9 cellular contexts compared by ENCODE assay signal in genomic region chr16:66357523-66357928, GRCh38. TPM values are rescaled to one million over a fixed set of nuclear protein-coding genes. Genes with fewer than 3 reads are reported as not detected.
DNase-seq lines count a peak whose midpoint lies in the region; ATAC-seq, FAIRE-seq and TF ChIP-seq lines count a peak whose summit lies in the region.
"Had no signal": no experiment of that assay in that cellular context is flagged by ENCODE, and none has a peak within 500 bp of the region (broad histone marks: within the 10 kb centered on the region; RNA-seq: fewer than 3 reads in every experiment).

No MANE protein-coding gene starts in this region.

- intact Hi-C loops in Panc1 (cut with micrococcal nuclease; ENCODE audit: unreplicated experiment): no loop called here
- intact Hi-C loops in HepG2 (cut with micrococcal nuclease; ENCODE audit: unreplicated experiment): loop anchor here (1.0 kb wide), 1 partner anchor 126 kb away; no protein-coding TSS in a partner anchor
- intact Hi-C loops in uterus (cut with DNase I; ENCODE audit: low total_unique reads): no loop called here

- CTCF ChIA-PET in Panc1 (lab: Charles Lee) (interaction anchor here (0.5 kb wide), 1 partner anchor 16 kb away, joined by 6 read pairs; no protein-coding TSS in a partner anchor), HepG2 (lab: Yijun Ruan, JAX; ENCODE audit: low intra/inter-chr PET ratio, low total read pairs) (interaction anchor here (1.1 to 1.4 kb wide), 2 partner anchors 14 to 126 kb away, joined by 3 to 12 read pairs; no protein-coding TSS in a partner anchor)

- POLR2A ChIA-PET in Panc1 (lab: Charles Lee): no interaction called here
- POLR2A ChIA-PET in HepG2 (lab: Yijun Ruan, JAX): no interaction called here

- no peaks in the 10 kb centered on the region for H3K27me3 ChIP-seq in Panc1 (ENCODE audit: control insufficient read depth, insufficient read depth, low read length)
- peaks cover 5 to 52% of the 10 kb centered on the region in 2 experiments; a peak in 4 of 5 replicates for H3K27me3 ChIP-seq in HepG2 (ENCODE audit: control insufficient read depth in 1 of 2, insufficient read depth in 2 of 2, low read length in 2 of 2)
- no peaks in the 10 kb centered on the region for H3K27me3 ChIP-seq in uterus

- no peak overlapping the region for H3K4me2 ChIP-seq in HepG2 (ENCODE audit: low read depth, low read length)

- in situ Hi-C loops in Panc1 (cut with HindIII; ENCODE audit: low pct_unique_long_range_greater_than_20kb, low sequenced_read_pairs) (no loop called here), HepG2 (cut with HindIII; ENCODE audit: extremely low pct_ligation_motif_present, low pct_unique_long_range_greater_than_20kb) (no loop called here)

- BruUV-seq in Panc1 (replicated peaks; lab: Mats Ljungman, UMichigan) (no TSS peak), HepG2 (replicated peaks; lab: Mats Ljungman, UMichigan) (no TSS peak)

- no peaks in the 10 kb centered on the region for H4K20me1 ChIP-seq in HepG2 (ENCODE audit: insufficient read depth, low read length)

- no peaks in the 10 kb centered on the region for H3K36me3 ChIP-seq in Panc1 (ENCODE audit: control insufficient read depth, insufficient read depth, low read length)
- H3K36me3 ChIP-seq in HepG2 (replicated peaks in 1 of 2; ENCODE audit: control insufficient read depth in 1 of 2, insufficient read depth in 2 of 2, low read length in 2 of 2): no peaks in the 10 kb centered on the region
- H3K36me3 ChIP-seq in uterus: no peaks in the 10 kb centered on the region

- no peaks in the 10 kb centered on the region for H3K79me2 ChIP-seq in HepG2 (ENCODE audit: insufficient read depth, low read length)

- TF ChIP-seq CTCF in Panc1 (IDR thresholded peaks at IDR 0.05) (peak; percentile 82), choroid plexus epithelial cell (conservative IDR thresholded peaks at IDR 0.05; ENCODE audit: low read depth, low read length) (peak; percentile 82), HepG2 (CRISPR knock-in tag; IDR thresholded peaks at IDR 0.05) (peak; percentile 79), uterus (IDR thresholded peaks at IDR 0.05) (peak; percentile 43 to 66 (median 56))

- H3K9me3 ChIP-seq in Panc1 (ENCODE audit: control insufficient read depth, insufficient read depth, low read depth, low read length): no peaks in the 10 kb centered on the region
- H3K9me3 ChIP-seq in HepG2 (ENCODE audit: low read length): no peaks in the 10 kb centered on the region
- H3K9me3 ChIP-seq in uterus: no peaks in the 10 kb centered on the region

- H3K4me3 ChIP-seq in Panc1 (ENCODE audit: low read depth in 2 of 2, low read length in 2 of 2) (no peak overlapping the region), choroid plexus epithelial cell (ENCODE audit: low read depth, low read length) (no peak overlapping the region), HepG2 (replicated peaks in 1 of 3; ENCODE audit: insufficient read depth in 1 of 3, low read depth in 2 of 3, low read length in 3 of 3) (no peak overlapping the region), uterus (no peak overlapping the region)

- WGBS in HepG2 (ENCODE audit: low lambda C conversion rate): 2% methylated on average over 5 of the region's 5 CpGs

- DNase-seq in NCI-H1436 (lab: John Stamatoyannopoulos, UW): peak; percentile 44
- DNase-seq in NCI-H1436 treated with DMSO at 0.1 percent for 48 hours (lab: John Stamatoyannopoulos, UW): no peak
- DNase-seq in HS-27A (ENCODE audit: low read depth): peak; percentile 57
- DNase-seq in Panc1 (ENCODE audit: low read depth, low spot score): no peak
- peak; percentile 91 for DNase-seq in choroid plexus epithelial cell (ENCODE audit: low read depth)
- peak; percentile 61 for DNase-seq in HepG2 (ENCODE audit: low spot score)
- peak; percentile 31 to 38 for DNase-seq in uterus
- no peak for DNase-seq in activated CD8-positive, alpha-beta memory T cell treated with anti-CD3 and anti-CD28 coated beads for 24 hours
- DNase-seq: activated naive CD8-positive, alpha-beta T cell treated with anti-CD3 and anti-CD28 coated beads, Interleukin-2, amount 10 ng/mL, durations not matched to agents 7 days and 5 days had no signal

- ATAC-seq in Panc1 (peak; percentile 74), HepG2 (peak; percentile 71)

- H3K27ac ChIP-seq in Panc1 (ENCODE audit: low read length) (no peak overlapping the region), HepG2 (ENCODE audit: extremely low read length, insufficient read depth, low read length) (no peak overlapping the region), uterus (no peak overlapping the region)

- H3K9ac ChIP-seq in HepG2 (ENCODE audit: insufficient read depth, low read depth, low read length): no peak overlapping the region

- FAIRE-seq in HepG2 (lab: Jason Lieb, UNC): peak; percentile 77

- no peak; the same call in 1 of the 2 replicates for TF ChIP-seq RAD21 in HepG2 (CRISPR knock-in tag; IDR thresholded peaks at IDR 0.05)

- H3K4me1 ChIP-seq in Panc1 (ENCODE audit: control insufficient read depth, insufficient read depth, low read length) (no peaks in the 10 kb centered on the region), HepG2 (ENCODE audit: insufficient read depth, low read length) (peaks cover 18% of the 10 kb centered on the region), uterus (no peaks in the 10 kb centered on the region)

- TF ChIP-seq EP300 in HepG2 (IDR thresholded peaks at IDR 0.05; ENCODE audit: low read depth in 2 of 2, low read length in 2 of 2) (no peak), HepG2 (CRISPR knock-in tag; IDR thresholded peaks at IDR 0.05; ENCODE audit: borderline replicate concordance) (no peak)

- H2AFZ ChIP-seq in HepG2 (ENCODE audit: low read length): no peak overlapping the region

- TF ChIP-seq POLR2A in HepG2 (IDR thresholded peaks at IDR 0.05; ENCODE audit: insufficient read depth in 1 of 2, low read depth in 2 of 2, low read length in 2 of 2) (no peak), uterus (IDR thresholded peaks at IDR 0.05) (no peak)

TF ChIP-seq in HepG2, 621 proteins besides CTCF, POLR2A, EP300 and RAD21 (continues in another document):
- no peak for TF ChIP-seq ZNF768 (CRISPR knock-in tag; IDR thresholded peaks at IDR 0.05)
- TF ChIP-seq ZNF382 (CRISPR knock-in tag; IDR thresholded peaks at IDR 0.05; ENCODE audit: borderline replicate concordance): no peak
- 0 out of 2 replicates have a peak, but pooled peaks have one; percentile 37 for TF ChIP-seq HNF1B (CRISPR knock-in tag; IDR thresholded peaks at IDR 0.05)
- TF ChIP-seq IRF1 (CRISPR knock-in tag; IDR thresholded peaks at IDR 0.05; ENCODE audit: low read depth): no peak

RNA-seq across cellular contexts. Expression of gene CDH5, which starts 9.0 kb away (rescaled TPM):
- 0.18 TPM for total RNA-seq in Panc1 (2021; ENCODE audit: unreplicated experiment)
- polyA plus RNA-seq in Panc1 (2012; ENCODE audit: insufficient read length): 0.25 TPM
- 0.34 and 0.71 TPM in 2 replicates for total RNA-seq in HepG2 (2016; rRNA removed; fragmentation: Illumina TruSeq; extraction: Trizol)
- total RNA-seq in HepG2 (2016; cell fraction: cytosol; rRNA removed; fragmentation: Illumina TruSeq; extraction: Trizol; ENCODE audit: low read depth): not detected in 2 replicates
- 0.37 and 0.46 TPM in 2 replicates for total RNA-seq in HepG2 (2016; cell fraction: insoluble cytoplasmic fraction; rRNA removed; fragmentation: Illumina TruSeq; extraction: Trizol)
- total RNA-seq in HepG2 (2016; cell fraction: membrane; rRNA removed; fragmentation: Illumina TruSeq; extraction: Trizol): 0.15 and 0.24 TPM in 2 replicates
- 0.53 and 0.99 TPM in 2 replicates for total RNA-seq in HepG2 (2016; cell fraction: nucleus; rRNA removed; fragmentation: Illumina TruSeq; extraction: Trizol)
- polyA plus RNA-seq in HepG2 (2011; rRNA removed): 1.0 and 1.1 TPM in 2 replicates
- 0.85 and 1.1 TPM in 2 replicates for polyA plus RNA-seq in HepG2 (2011; cell fraction: cytosol; rRNA removed)
- polyA plus RNA-seq in HepG2 (2011; cell fraction: nucleus; rRNA removed): 0.78 and 1.3 TPM in 2 replicates
- 0.63 and 2.2 TPM in 2 replicates for polyA plus RNA-seq in HepG2 (2012)
- 0.03 and 0.07 TPM in 2 replicates for polyA plus RNA-seq in HepG2 (2016; cell fraction: cytosol; fragmentation: Illumina TruSeq; extraction: Trizol; ENCODE audit: low read depth)
- 0.11 and 0.25 TPM in 2 replicates for polyA plus RNA-seq in HepG2 (2016; cell fraction: insoluble cytoplasmic fraction; fragmentation: Illumina TruSeq; extraction: Trizol; ENCODE audit: low read depth)
- polyA plus RNA-seq in HepG2 (2016; cell fraction: membrane; fragmentation: Illumina TruSeq; extraction: Trizol; ENCODE audit: low read depth): 0.09 and 0.19 TPM in 2 replicates
- 0.67 and 0.83 TPM in 2 replicates for polyA plus RNA-seq in HepG2 (2016; cell fraction: nucleus; fragmentation: Illumina TruSeq; extraction: Trizol; ENCODE audit: insufficient read depth, low read depth)
- polyA minus RNA-seq in HepG2 (2011; rRNA and poly(A)+ RNA removed; ENCODE audit: low replicate concordance): 1.8 and 2.9 TPM in 2 replicates
- 0.35 and 1.8 TPM in 2 replicates for polyA minus RNA-seq in HepG2 (2011; cell fraction: cytosol; rRNA and poly(A)+ RNA removed)
- polyA minus RNA-seq in HepG2 (2011; cell fraction: nucleus; rRNA and poly(A)+ RNA removed): 0.99 and 3.0 TPM in 2 replicates
- 100 to 1,000 TPM in 1 of 4 donors, 10 to 100 TPM in 3; 31.2 to 126 (median 70.6) TPM for total RNA-seq in uterus
- total RNA-seq: activated naive CD8-positive, alpha-beta T cell treated with anti-CD3 and anti-CD28 coated beads, Interleukin-2, amount 10 ng/mL, durations not matched to agents 7 days and 5 days had no signal

Comparison
In these comparisons a context has a peak if more than half of its experiments do, and no peak if none do; other contexts are left out.
1. DNase-seq: peak in NCI-H1436 (single experiment), HS-27A (single experiment), choroid plexus epithelial cell (single experiment), HepG2 (single experiment) and uterus (2 of 2); none in NCI-H1436 treated with DMSO at 0.1 percent for 48 hours (single experiment), Panc1 (single experiment) and activated CD8-positive, alpha-beta memory T cell treated with anti-CD3 and anti-CD28 coated beads for 24 hours (single experiment).
2. RNA of gene CDH5, which starts 9.0 kb away (total RNA-seq): 31.2 to 126 TPM in uterus; 0.15 to 0.99 TPM in HepG2 and 0.18 TPM in Panc1 (single experiment); every median in the first group is over 10 times any median in the second.
3. Peak in every context shown above with its lines, with median percentiles within 50 percentile points of each other: CTCF ChIP-seq.